Comparison of ENCODE assay signal across 8 cellular contexts in the genomic region with DNA sequence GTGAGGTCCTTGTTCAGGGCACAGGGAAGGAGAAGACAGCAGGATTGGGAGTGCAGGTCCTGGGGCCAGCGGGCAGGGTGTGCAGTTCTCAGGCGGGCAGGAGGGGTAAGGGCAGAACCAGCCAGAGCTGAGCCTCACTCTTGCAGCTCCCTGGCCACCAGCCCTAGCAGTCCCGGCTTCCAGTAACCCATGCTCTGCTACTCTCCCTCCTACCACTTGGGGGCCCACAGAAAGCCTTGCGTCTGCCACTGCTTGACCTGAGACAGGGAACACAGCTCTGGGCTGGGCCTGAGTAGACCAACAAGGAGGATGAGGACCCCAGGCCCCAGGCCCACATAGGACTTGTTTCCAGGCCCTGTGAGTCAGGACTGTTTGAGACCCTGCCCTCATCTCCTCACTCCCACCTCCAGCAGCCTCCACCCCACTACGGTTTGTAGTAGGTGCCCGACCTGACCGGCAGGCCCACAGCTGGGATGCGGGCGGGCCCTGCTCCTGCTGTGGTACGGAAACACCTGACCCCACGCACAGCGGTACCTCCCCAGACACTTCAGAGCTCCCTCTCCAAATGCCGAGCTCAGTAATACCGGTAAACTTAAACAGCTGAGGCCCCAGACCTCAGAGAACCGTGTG. TPM values are rescaled to one million over a fixed set of nuclear protein-coding genes. Genes with fewer than 3 reads are reported as not detected.
A peak's percentile ranks its signal among the peaks of the same experiment; 100 is the strongest.
DNase-seq lines count a peak whose midpoint lies in the region; ATAC-seq and TF ChIP-seq lines count a peak whose summit lies in the region.

No MANE protein-coding gene starts in this region.

- H3K4ac ChIP-seq in mesenchymal stem cell (ENCODE audit: low read depth in 1 of 2, low read length in 2 of 2) = no peak overlapping the region

- intact Hi-C loops in A673 (cut with micrococcal nuclease; ENCODE audit: unreplicated experiment) = no loop called here

- CTCF ChIA-PET in A673 (lab: Charles Lee) = interaction anchor here (0.5 to 0.6 kb wide), 2 partner anchors 59 to 495 kb away, joined by 3 read pairs; no protein-coding TSS in a partner anchor

- H2BK120ac ChIP-seq in mesenchymal stem cell (ENCODE audit: low read depth, low read length) = no peak overlapping the region

- H2AK5ac ChIP-seq in mesenchymal stem cell (ENCODE audit: low read length, severe bottlenecking) = no peak overlapping the region

- POLR2A ChIA-PET in A673 (lab: Charles Lee; ENCODE audit: low non-redundant PET) = no interaction called here

- no peak overlapping the region for H2BK12ac ChIP-seq in mesenchymal stem cell (ENCODE audit: low read length in 2 of 2)

- no peaks in the 10 kb centered on the region for H3K79me1 ChIP-seq in mesenchymal stem cell (replicated peaks; ENCODE audit: low read length, poor library complexity, severe bottlenecking)

- H4K8ac ChIP-seq in mesenchymal stem cell (ENCODE audit: low read length) = no peak overlapping the region

- H3K23ac ChIP-seq in mesenchymal stem cell (ENCODE audit: low read length in 2 of 2) = no peak overlapping the region

- H3K4me3 ChIP-seq in A673 (ENCODE audit: low read depth, low read length, poor library complexity, severe bottlenecking) = no peak overlapping the region
- H3K4me3 ChIP-seq in cardiac fibroblast (replicated peaks in 1 of 2; ENCODE audit: low read depth in 2 of 2, low read length in 2 of 2) = no peak overlapping the region
- no peak overlapping the region for H3K4me3 ChIP-seq in mesenchymal stem cell (ENCODE audit: insufficient read depth in 1 of 2, low read depth in 1 of 2, low read length in 2 of 2)
- H3K4me3 ChIP-seq in coronary artery = no peak overlapping the region

- no TSS peak for BruUV-seq in A673 (replicated peaks; lab: Mats Ljungman, UMichigan)

- H2AFZ ChIP-seq in mesenchymal stem cell (ENCODE audit: low read depth, low read length) = peak overlapping the region; percentile 47

- H2BK5ac ChIP-seq in mesenchymal stem cell (ENCODE audit: low read depth, low read length, poor library complexity, severe bottlenecking) = no peak overlapping the region

- H3K27ac ChIP-seq in A673 (ENCODE audit: low read depth, low read length, poor library complexity, severe bottlenecking) (no peak overlapping the region), mesenchymal stem cell (ENCODE audit: low read length, poor library complexity, severe bottlenecking) (no peak overlapping the region), coronary artery (no peak overlapping the region)

- H3K14ac ChIP-seq in mesenchymal stem cell (ENCODE audit: low read length in 2 of 2) = no peak overlapping the region

- no peak overlapping the region for H2BK15ac ChIP-seq in mesenchymal stem cell (ENCODE audit: low read depth, poor library complexity, severe bottlenecking)

- peak; percentile 57 for TF ChIP-seq CTCF in A673 (conservative IDR thresholded peaks at IDR 0.05; ENCODE audit: low read depth, low read length)
- peak; percentile 80 for TF ChIP-seq CTCF in GM12872 (IDR thresholded peaks at IDR 0.05; ENCODE audit: insufficient read depth, low read depth, low read length)
- peak; percentile 16 for TF ChIP-seq CTCF in cardiac fibroblast (IDR thresholded peaks at IDR 0.05; ENCODE audit: low read depth, low read length)
- TF ChIP-seq CTCF in coronary artery (IDR thresholded peaks at IDR 0.05) = no peak

- no peak overlapping the region for H3K18ac ChIP-seq in mesenchymal stem cell (ENCODE audit: low read depth in 1 of 2, low read length in 2 of 2)

- no peaks in the 10 kb centered on the region for H3K9me3 ChIP-seq in A673 (ENCODE audit: low read depth, low read length, poor library complexity, severe bottlenecking)
- H3K9me3 ChIP-seq in mesenchymal stem cell (ENCODE audit: control insufficient read depth, low read length) = peaks cover 3% of the 10 kb centered on the region

- no peaks in the 10 kb centered on the region for H3K4me1 ChIP-seq in A673 (ENCODE audit: insufficient read depth, low read length, poor library complexity, severe bottlenecking)
- no peaks in the 10 kb centered on the region for H3K4me1 ChIP-seq in mesenchymal stem cell (ENCODE audit: control insufficient read depth, insufficient read depth, low read depth, low read length)

- H4K91ac ChIP-seq in mesenchymal stem cell (ENCODE audit: low read length) = no peak overlapping the region

- WGBS in mesenchymal stem cell = 78% methylated on average over 15 of the region's 15 CpGs

- peak; percentile 33 for DNase-seq in A673 (ENCODE audit: low spot score)
- peak; percentile 51 for DNase-seq in NCI-H2196 (lab: John Stamatoyannopoulos, UW; ENCODE audit: unreplicated experiment)
- DNase-seq in cardiac fibroblast (ENCODE audit: low read depth in 2 of 2) = peak in 1 of 2 donors; percentile 4
- DNase-seq in mesenchymal stem cell = no peak
- DNase-seq in coronary artery (ENCODE audit: low spot score) = no peak

- H3K9ac ChIP-seq in mesenchymal stem cell (ENCODE audit: low read length) = no peak overlapping the region

- ATAC-seq in GM18907 (IDR thresholded peaks at IDR 0.05; ENCODE audit: unreplicated experiment) (no peak), GM18873 (IDR thresholded peaks at IDR 0.05; ENCODE audit: low FRiP score, unreplicated experiment) (no peak)

- H3K27me3 ChIP-seq in A673 (replicated peaks; ENCODE audit: insufficient read depth, low read depth, low read length, poor library complexity) = no peaks in the 10 kb centered on the region
- peaks cover 0 to 6% of the 10 kb centered on the region in 2 experiments for H3K27me3 ChIP-seq in mesenchymal stem cell (ENCODE audit: control insufficient read depth in 1 of 2, insufficient read depth in 1 of 2, low read length in 2 of 2)

- H3K36me3 ChIP-seq in A673 (ENCODE audit: insufficient read depth, low read length, poor library complexity, severe bottlenecking) = no peaks in the 10 kb centered on the region
- peaks cover 0 to 11% of the 10 kb centered on the region in 2 experiments for H3K36me3 ChIP-seq in mesenchymal stem cell (ENCODE audit: control insufficient read depth in 1 of 2, insufficient read depth in 2 of 2, low read depth in 1 of 2, low read length in 2 of 2)

- H3K4me2 ChIP-seq in mesenchymal stem cell (ENCODE audit: low read length, poor library complexity, severe bottlenecking) = no peak overlapping the region

RNA-seq across cellular contexts. Expression of a gene that starts 39.2 kb away (rescaled TPM):
- 0.09 TPM in 1 of 2 replicates, not detected in the other for total RNA-seq in A673 (2021)
- not detected for polyA plus RNA-seq in mesenchymal stem cell (2013, experiment 1 of 2)
- polyA plus RNA-seq in mesenchymal stem cell (2013, experiment 2 of 2) = not detected

Comparison
In these comparisons a context has a peak if more than half of its experiments do, and no peak if none do; other contexts are left out.
1. DNase-seq: peak in A673 (single experiment) and NCI-H2196 (single experiment); none in mesenchymal stem cell (single experiment) and coronary artery (single experiment).